ENCODE assay signal across 8 cellular contexts in the genomic region with DNA sequence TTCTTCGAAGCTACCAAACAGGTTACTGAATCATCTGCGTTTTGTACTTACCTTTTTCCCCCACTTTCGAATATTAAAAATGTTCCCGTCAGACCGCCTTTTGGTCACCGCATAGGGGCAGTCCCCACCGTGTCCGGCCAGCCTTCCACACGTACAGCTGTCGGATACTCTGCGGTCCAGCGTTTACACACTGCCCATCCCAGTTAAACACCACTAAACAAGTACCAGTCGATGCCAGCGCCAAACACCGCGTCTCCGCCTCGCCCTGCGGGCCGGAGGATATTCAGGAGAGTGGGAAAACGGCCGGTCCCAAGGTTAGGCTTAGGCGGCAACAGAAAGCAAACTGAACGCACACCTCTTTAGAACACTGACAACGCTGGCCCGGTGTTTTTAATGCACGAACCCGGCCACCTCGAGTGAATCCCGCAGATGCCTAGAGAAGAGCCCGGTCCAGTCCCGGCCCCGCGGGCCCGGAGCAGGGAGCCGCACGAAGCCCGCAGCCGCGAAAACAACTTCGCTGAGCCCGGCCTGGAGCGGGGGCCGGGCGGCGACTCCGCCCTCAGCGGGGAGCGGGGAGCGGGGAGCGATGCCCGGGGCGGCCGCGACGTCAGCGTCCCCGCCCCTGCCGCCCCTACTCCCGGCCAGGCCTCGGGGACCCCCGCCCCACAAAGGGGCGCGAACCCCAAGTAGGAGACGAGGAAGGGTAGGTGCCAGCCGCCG. TPM values are rescaled to one million over a fixed set of nuclear protein-coding genes. Genes with fewer than 3 reads are reported as not detected.
DNase-seq lines count a peak whose midpoint lies in the region; ATAC-seq and TF ChIP-seq lines count a peak whose summit lies in the region.

No MANE protein-coding gene starts in this region.

- no peaks in the 10 kb centered on the region for H3K36me3 ChIP-seq in effector memory CD4-positive, alpha-beta T cell (ENCODE audit: control insufficient read depth, insufficient read depth, low read length)
- H3K36me3 ChIP-seq in upper lobe of right lung, result no peaks in the 10 kb centered on the region

- peak overlapping the region; percentile 92 for H3K4me3 ChIP-seq in effector memory CD4-positive, alpha-beta T cell (ENCODE audit: insufficient read depth, low read depth, low read length, poor library complexity, severe bottlenecking)
- H3K4me3 ChIP-seq in upper lobe of right lung, result peak overlapping the region; percentile 85

- H3K4me1 Mint-ChIP-seq in mesothelial cell of epicardium, result peaks cover 32% of the 10 kb centered on the region

- H3K4me3 Mint-ChIP-seq in mesothelial cell of epicardium, result peak overlapping the region; percentile 91

- peak overlapping the region; percentile 98 for H3K27ac Mint-ChIP-seq in mesothelial cell of epicardium

- no peak for TF ChIP-seq CTCF in mesothelial cell of epicardium (IDR thresholded peaks at IDR 0.05; ENCODE audit: unreplicated experiment)
- TF ChIP-seq CTCF in upper lobe of right lung (IDR thresholded peaks at IDR 0.05), result no peak

- H3K4me1 ChIP-seq in effector memory CD4-positive, alpha-beta T cell (ENCODE audit: control insufficient read depth, insufficient read depth, low read length, poor library complexity, severe bottlenecking), result no peaks in the 10 kb centered on the region
- peaks cover 9% of the 10 kb centered on the region for H3K4me1 ChIP-seq in upper lobe of right lung

- H3K27ac ChIP-seq in effector memory CD4-positive, alpha-beta T cell (ENCODE audit: insufficient read depth, low read length, poor library complexity, severe bottlenecking), result peak overlapping the region; percentile 71
- peak overlapping the region; percentile 91 for H3K27ac ChIP-seq in upper lobe of right lung

- H3K27me3 Mint-ChIP-seq in mesothelial cell of epicardium (ENCODE audit: low read depth), result no peaks in the 10 kb centered on the region

- no peaks in the 10 kb centered on the region for H3K27me3 ChIP-seq in effector memory CD4-positive, alpha-beta T cell (replicated peaks; ENCODE audit: control insufficient read depth, insufficient read depth, low read length, poor library complexity, severe bottlenecking)
- no peaks in the 10 kb centered on the region for H3K27me3 ChIP-seq in upper lobe of right lung

- intact Hi-C loops in upper lobe of right lung (cut with DNase I), result no loop called here

- H3K36me3 Mint-ChIP-seq in mesothelial cell of epicardium, result no peaks in the 10 kb centered on the region

- no peaks in the 10 kb centered on the region for H3K9me3 Mint-ChIP-seq in mesothelial cell of epicardium

- ATAC-seq in GM18868 (IDR thresholded peaks at IDR 0.05; ENCODE audit: unreplicated experiment) (peak; percentile 42), HG03342 (IDR thresholded peaks at IDR 0.05; ENCODE audit: unreplicated experiment) (peak; percentile 25), upper lobe of right lung (peak; percentile 65)

- no peaks in the 10 kb centered on the region for H3K9me3 ChIP-seq in effector memory CD4-positive, alpha-beta T cell (ENCODE audit: control insufficient read depth, low read length)
- H3K9me3 ChIP-seq in upper lobe of right lung, result no peaks in the 10 kb centered on the region

- DNase-seq in COR-L47 (lab: John Stamatoyannopoulos, UW) (peak; percentile 38), RPMI7951 (ENCODE audit: low read depth) (peak; percentile 65), mesothelial cell of epicardium (ENCODE audit: low spot score in 2 of 2, unreplicated experiment in 2 of 2) (peak in 1 of 2 experiments; percentile 61), upper lobe of right lung (peak; percentile 78), ureter (ENCODE audit: low spot score) (no peak)
- DNase-seq in effector memory CD4-positive, alpha-beta T cell, result peak in 1 of 3 donors; percentile 8

RNA-seq across cellular contexts. Expression of gene PHF13, which starts 0.7 kb away (rescaled TPM):
- 10.7 and 11.2 TPM in 2 replicates for total RNA-seq in RPMI7951 (2014; rRNA removed; shearing (Covaris generic))
- 33.7 to 35.0 TPM (median 34.0 TPM) in 3 replicates for total RNA-seq in mesothelial cell of epicardium
- 10.8 TPM for total RNA-seq in upper lobe of right lung
- total RNA-seq in ureter, result 10.9 TPM

RNA-seq across cellular contexts. Expression of gene KLHL21, which starts 10.1 kb away (rescaled TPM):
- 11.1 and 14.6 TPM in 2 replicates for total RNA-seq in RPMI7951 (2014; rRNA removed; shearing (Covaris generic))
- total RNA-seq in mesothelial cell of epicardium (22.0 to 25.1 TPM (median 23.4 TPM) in 3 replicates), upper lobe of right lung (21.8 TPM), ureter (25.8 TPM)

RNA-seq across cellular contexts. Expression of gene THAP3, which starts 11.9 kb away (rescaled TPM):
- 29.9 and 30.8 TPM in 2 replicates for total RNA-seq in RPMI7951 (2014; rRNA removed; shearing (Covaris generic))
- total RNA-seq in mesothelial cell of epicardium (19.8 to 22.9 TPM (median 20.0 TPM) in 3 replicates), upper lobe of right lung (15.3 TPM), ureter (11.7 TPM)

RNA-seq across cellular contexts. Expression of gene ZBTB48, which starts 33.0 kb away (rescaled TPM):
- 11.4 and 15.6 TPM in 2 replicates for total RNA-seq in RPMI7951 (2014; rRNA removed; shearing (Covaris generic))
- total RNA-seq in mesothelial cell of epicardium (33.6 to 41.5 TPM (median 33.8 TPM) in 3 replicates), upper lobe of right lung (31.5 TPM), ureter (50.4 TPM)

RNA-seq across cellular contexts. Expression of gene TAS1R1, which starts 57.7 kb away (rescaled TPM):
- 0.20 TPM in 1 of 2 replicates, not detected in the other for total RNA-seq in RPMI7951 (2014; rRNA removed; shearing (Covaris generic))
- total RNA-seq in mesothelial cell of epicardium (not detected in 3 replicates), upper lobe of right lung (not detected), ureter (not detected)
